2 cellular contexts compared by ENCODE assay signal in the genomic region with DNA sequence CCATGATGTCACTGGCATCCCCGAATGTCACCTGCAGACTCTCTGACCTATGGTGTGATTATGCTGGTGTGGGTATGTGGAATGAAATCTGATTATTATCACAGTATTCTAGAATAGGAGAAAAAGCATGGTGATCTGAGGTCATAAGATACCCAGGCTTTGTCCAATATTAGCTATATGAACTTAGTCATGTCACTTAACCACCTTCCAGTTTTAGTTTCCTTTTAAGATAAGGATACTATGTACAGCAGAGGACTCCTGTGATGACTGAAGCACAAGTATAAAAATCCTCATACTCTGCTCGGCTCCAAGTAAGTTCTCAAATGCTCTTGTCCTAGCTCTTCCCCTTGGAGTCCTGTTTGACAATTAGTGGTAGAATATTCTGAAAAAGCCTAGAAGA.
TF ChIP-seq lines count a peak whose summit lies in the region.

No MANE protein-coding gene starts in this region.

TF ChIP-seq in HepG2, 621 proteins besides CTCF, POLR2A, EP300 and RAD21 (continues in another document):
- TF ChIP-seq, protein P1, sequence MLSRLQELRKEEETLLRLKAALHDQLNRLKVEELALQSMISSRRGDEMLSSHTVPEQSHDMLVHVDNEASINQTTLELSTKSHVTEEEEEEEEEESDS (CRISPR knock-in tag; IDR thresholded peaks at IDR 0.05; ENCODE audit: borderline replicate concordance) = no peak
- TF ChIP-seq ZSCAN21 (CRISPR knock-in tag; IDR thresholded peaks at IDR 0.05; ENCODE audit: borderline replicate concordance) (no peak), ZNF609 (CRISPR knock-in tag; IDR thresholded peaks at IDR 0.05; ENCODE audit: borderline replicate concordance) (no peak), ZNF124 (CRISPR knock-in tag; IDR thresholded peaks at IDR 0.05) (no peak)
- TF ChIP-seq, protein P2, sequence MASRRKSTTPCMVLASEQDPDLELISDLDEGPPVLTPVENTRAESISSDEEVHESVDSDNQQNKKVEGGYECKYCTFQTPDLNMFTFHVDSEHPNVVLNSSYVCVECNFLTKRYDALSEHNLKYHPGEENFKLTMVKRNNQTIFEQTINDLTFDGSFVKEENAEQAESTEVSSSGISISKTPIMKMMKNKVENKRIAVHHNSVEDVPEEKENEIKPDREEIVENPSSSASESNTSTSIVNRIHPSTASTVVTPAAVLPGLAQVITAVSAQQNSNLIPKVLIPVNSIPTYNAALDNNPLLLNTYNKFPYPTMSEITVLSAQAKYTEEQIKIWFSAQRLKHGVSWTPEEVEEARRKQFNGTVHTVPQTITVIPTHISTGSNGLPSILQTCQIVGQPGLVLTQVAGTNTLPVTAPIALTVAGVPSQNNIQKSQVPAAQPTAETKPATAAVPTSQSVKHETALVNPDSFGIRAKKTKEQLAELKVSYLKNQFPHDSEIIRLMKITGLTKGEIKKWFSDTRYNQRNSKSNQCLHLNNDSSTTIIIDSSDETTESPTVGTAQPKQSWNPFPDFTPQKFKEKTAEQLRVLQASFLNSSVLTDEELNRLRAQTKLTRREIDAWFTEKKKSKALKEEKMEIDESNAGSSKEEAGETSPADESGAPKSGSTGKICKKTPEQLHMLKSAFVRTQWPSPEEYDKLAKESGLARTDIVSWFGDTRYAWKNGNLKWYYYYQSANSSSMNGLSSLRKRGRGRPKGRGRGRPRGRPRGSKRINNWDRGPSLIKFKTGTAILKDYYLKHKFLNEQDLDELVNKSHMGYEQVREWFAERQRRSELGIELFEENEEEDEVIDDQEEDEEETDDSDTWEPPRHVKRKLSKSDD (CRISPR knock-in tag; IDR thresholded peaks at IDR 0.05; ENCODE audit: low read depth) = no peak

TF ChIP-seq in WTC11, 78 proteins besides CTCF, POLR2A, EP300 and RAD21:
- TF ChIP-seq AR (CRISPR knock-in tag; IDR thresholded peaks at IDR 0.05) = no peak
- no peak for TF ChIP-seq TEAD1 (CRISPR knock-in tag; IDR thresholded peaks at IDR 0.05)
- TF ChIP-seq ZNF416 (CRISPR knock-in tag; IDR thresholded peaks at IDR 0.05) = no peak
- no peak for TF ChIP-seq ZNF423 (CRISPR knock-in tag; IDR thresholded peaks at IDR 0.05)
- no peak for TF ChIP-seq NR3C1 (CRISPR knock-in tag; conservative IDR thresholded peaks at IDR 0.05; ENCODE audit: low read depth)
- no peak for TF ChIP-seq CREB1 (CRISPR knock-in tag; IDR thresholded peaks at IDR 0.05)
- TF ChIP-seq ZNF263 (CRISPR knock-in tag; IDR thresholded peaks at IDR 0.05; ENCODE audit: low read depth) = no peak
- TF ChIP-seq, protein P3, sequence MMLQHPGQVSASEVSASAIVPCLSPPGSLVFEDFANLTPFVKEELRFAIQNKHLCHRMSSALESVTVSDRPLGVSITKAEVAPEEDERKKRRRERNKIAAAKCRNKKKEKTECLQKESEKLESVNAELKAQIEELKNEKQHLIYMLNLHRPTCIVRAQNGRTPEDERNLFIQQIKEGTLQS (CRISPR knock-in tag; conservative IDR thresholded peaks at IDR 0.05) = no peak
- no peak for TF ChIP-seq JUN (CRISPR knock-in tag; IDR thresholded peaks at IDR 0.05)
- TF ChIP-seq, protein P4, sequence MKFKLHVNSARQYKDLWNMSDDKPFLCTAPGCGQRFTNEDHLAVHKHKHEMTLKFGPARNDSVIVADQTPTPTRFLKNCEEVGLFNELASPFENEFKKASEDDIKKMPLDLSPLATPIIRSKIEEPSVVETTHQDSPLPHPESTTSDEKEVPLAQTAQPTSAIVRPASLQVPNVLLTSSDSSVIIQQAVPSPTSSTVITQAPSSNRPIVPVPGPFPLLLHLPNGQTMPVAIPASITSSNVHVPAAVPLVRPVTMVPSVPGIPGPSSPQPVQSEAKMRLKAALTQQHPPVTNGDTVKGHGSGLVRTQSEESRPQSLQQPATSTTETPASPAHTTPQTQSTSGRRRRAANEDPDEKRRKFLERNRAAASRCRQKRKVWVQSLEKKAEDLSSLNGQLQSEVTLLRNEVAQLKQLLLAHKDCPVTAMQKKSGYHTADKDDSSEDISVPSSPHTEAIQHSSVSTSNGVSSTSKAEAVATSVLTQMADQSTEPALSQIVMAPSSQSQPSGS (CRISPR knock-in tag; IDR thresholded peaks at IDR 0.05; ENCODE audit: borderline replicate concordance, low read depth) = no peak
- TF ChIP-seq NR1H2 (CRISPR knock-in tag; IDR thresholded peaks at IDR 0.05) = no peak
